Comparison of ENCODE assay signal across 8 cellular contexts in genomic region chr3:32467333-32468070, GRCh38. TPM values are rescaled to one million over a fixed set of nuclear protein-coding genes. Genes with fewer than 3 reads are reported as not detected.
DNase-seq lines count a peak whose midpoint lies in the region; ATAC-seq and TF ChIP-seq lines count a peak whose summit lies in the region.

No MANE protein-coding gene starts in this region.

- DNase-seq in Calu3: peak; percentile 83
- DNase-seq in HuH-7.5 (ENCODE audit: low spot score): peak; percentile 77
- DNase-seq in SHP77 treated with DMSO at 0.1 percent for 48 hours (lab: John Stamatoyannopoulos, UW): peak; percentile 61
- peak; percentile 73 for DNase-seq in activated naive CD4-positive, alpha-beta T cell treated with anti-CD3 and anti-CD28 coated beads, Interleukin-2, amount 10 ng/mL, durations not matched to agents 7 days and 5 days
- DNase-seq in head of caudate nucleus: peak; percentile 30 to 89 (median 74)
- DNase-seq in trophoblast cell: peak; percentile 61 to 91
- peak; percentile 63 to 78 for DNase-seq in tibial nerve (ENCODE audit: low spot score in 2 of 2)

- TF ChIP-seq EP300 in tibial nerve (IDR thresholded peaks at IDR 0.05): peak in 1 of 2 donors; percentile 30

- H3K27ac Mint-ChIP-seq in Calu3 (ENCODE audit: unreplicated experiment): no peak overlapping the region
- no peak overlapping the region for H3K27ac Mint-ChIP-seq in activated naive CD4-positive, alpha-beta T cell treated with anti-CD3 and anti-CD28 coated beads, Interleukin-2, amount 10 ng/mL, durations not matched to agents 7 days and 5 days

- H2AFZ ChIP-seq in trophoblast cell (ENCODE audit: insufficient read depth, low read length, poor library complexity): no peak overlapping the region

- no CpG with 5 or more reads among the region's 41 CpGs for WGBS in trophoblast cell (ENCODE audit: extremely low coverage, insufficient coverage, insufficient read length)
- WGBS in tibial nerve, 2 donors: 29% methylated on average over 36 to 41 of the region's 41 CpGs

- peaks cover 33% of the 10 kb centered on the region for H3K4me1 Mint-ChIP-seq in Calu3 (ENCODE audit: low read depth, unreplicated experiment)
- peaks cover 59% of the 10 kb centered on the region for H3K4me1 Mint-ChIP-seq in activated naive CD4-positive, alpha-beta T cell treated with anti-CD3 and anti-CD28 coated beads, Interleukin-2, amount 10 ng/mL, durations not matched to agents 7 days and 5 days

- H2BK12ac ChIP-seq in trophoblast cell (ENCODE audit: low read length): peak overlapping the region; percentile 34

- H3K36me3 Mint-ChIP-seq in Calu3 (ENCODE audit: insufficient read depth, unreplicated experiment): peaks cover 61% of the 10 kb centered on the region
- peaks cover 31% of the 10 kb centered on the region for H3K36me3 Mint-ChIP-seq in activated naive CD4-positive, alpha-beta T cell treated with anti-CD3 and anti-CD28 coated beads, Interleukin-2, amount 10 ng/mL, durations not matched to agents 7 days and 5 days

- no peak overlapping the region for H4K12ac ChIP-seq in trophoblast cell (ENCODE audit: low read depth, low read length)

- no peak overlapping the region for H4K91ac ChIP-seq in trophoblast cell (ENCODE audit: low read depth, low read length)

- peaks cover 0 to 4% of the 10 kb centered on the region in 2 experiments for H3K36me3 ChIP-seq in trophoblast cell (ENCODE audit: control insufficient read depth in 1 of 2, insufficient read depth in 2 of 2, low read length in 2 of 2)
- H3K36me3 ChIP-seq in tibial nerve: peaks cover 0 to 5% (median 0%) of the 10 kb centered on the region in 3 donors

- peak; percentile 75 for ATAC-seq in GM21381 (IDR thresholded peaks at IDR 0.05; ENCODE audit: unreplicated experiment)

- H3K18ac ChIP-seq in trophoblast cell (ENCODE audit: low read length): no peak overlapping the region

- no peak overlapping the region for H2BK5ac ChIP-seq in trophoblast cell (ENCODE audit: low read depth, low read length, poor library complexity)

- no peak overlapping the region for H3K14ac ChIP-seq in trophoblast cell (ENCODE audit: low read length)

- H3K4me3 ChIP-seq in trophoblast cell (ENCODE audit: low read depth, low read length) (no peak overlapping the region), tibial nerve (peak overlapping the region in 3 of 4 donors; percentile 26 to 47 (median 34))

- TF ChIP-seq POLR2A in tibial nerve (IDR thresholded peaks at IDR 0.05): peak in 1 of 2 donors; percentile 3

- BruUV-seq in Calu3 (replicated peaks; lab: Mats Ljungman, UMichigan): no TSS peak

- intact Hi-C loops in Calu3 (cut with micrococcal nuclease; ENCODE audit: unreplicated experiment): loop anchor here (1.0 to 10.0 kb wide), 5 partner anchors 45 to 290 kb away; no protein-coding TSS in a partner anchor
- intact Hi-C loops in head of caudate nucleus (cut with DNase I): loop anchor here (10.0 kb wide), 1 partner anchor 93 kb away; no protein-coding TSS in a partner anchor

- H3K79me2 ChIP-seq in trophoblast cell (ENCODE audit: control insufficient read depth, insufficient read depth, low read length, poor library complexity): no peaks in the 10 kb centered on the region

- peaks cover 10 to 18% of the 10 kb centered on the region in 2 experiments for H3K4me1 ChIP-seq in trophoblast cell (ENCODE audit: control insufficient read depth in 1 of 2, insufficient read depth in 2 of 2, low read length in 2 of 2)
- H3K4me1 ChIP-seq in tibial nerve: peaks cover 0 to 46% (median 16%) of the 10 kb centered on the region in 4 donors

- no peaks in the 10 kb centered on the region for H3K27me3 Mint-ChIP-seq in Calu3 (ENCODE audit: unreplicated experiment)
- H3K27me3 Mint-ChIP-seq in activated naive CD4-positive, alpha-beta T cell treated with anti-CD3 and anti-CD28 coated beads, Interleukin-2, amount 10 ng/mL, durations not matched to agents 7 days and 5 days: no peaks in the 10 kb centered on the region

- no peak overlapping the region for H3K9ac ChIP-seq in trophoblast cell (ENCODE audit: low read length)

- H2AK5ac ChIP-seq in trophoblast cell (ENCODE audit: low read length): no peak overlapping the region

- H3K9me3 Mint-ChIP-seq in Calu3 (ENCODE audit: low read depth, unreplicated experiment): peaks cover 3% of the 10 kb centered on the region
- H3K9me3 Mint-ChIP-seq in activated naive CD4-positive, alpha-beta T cell treated with anti-CD3 and anti-CD28 coated beads, Interleukin-2, amount 10 ng/mL, durations not matched to agents 7 days and 5 days: no peaks in the 10 kb centered on the region

- no peak overlapping the region for H3K4me3 Mint-ChIP-seq in Calu3 (ENCODE audit: low read depth, unreplicated experiment)
- peak overlapping the region; percentile 27 for H3K4me3 Mint-ChIP-seq in activated naive CD4-positive, alpha-beta T cell treated with anti-CD3 and anti-CD28 coated beads, Interleukin-2, amount 10 ng/mL, durations not matched to agents 7 days and 5 days

- H4K8ac ChIP-seq in trophoblast cell (ENCODE audit: low read depth, low read length): no peak overlapping the region

- TF ChIP-seq CTCF in Calu3 (IDR thresholded peaks at IDR 0.05; ENCODE audit: unreplicated experiment) (peak; percentile 97), tibial nerve (IDR thresholded peaks at IDR 0.05) (peak; percentile 95 to 98 (median 97))

- no peak overlapping the region for H3K4ac ChIP-seq in trophoblast cell (ENCODE audit: low read depth, low read length)

- no peak overlapping the region for H3K23ac ChIP-seq in trophoblast cell (ENCODE audit: low read length)

- H2BK120ac ChIP-seq in trophoblast cell (ENCODE audit: insufficient read depth, low read length, poor library complexity): no peak overlapping the region

- H3K9me3 ChIP-seq in trophoblast cell (ENCODE audit: insufficient read depth, low read depth, low read length) (peaks cover 2% of the 10 kb centered on the region), tibial nerve (no peaks in the 10 kb centered on the region)

- CTCF ChIA-PET in Calu3 (lab: Charles Lee): interaction anchor here (0.8 to 1.3 kb wide), 7 partner anchors 45 to 93 kb away, joined by 3 to 7 read pairs (median 4); partner anchors contain the start of gene CMTM7
- CTCF ChIA-PET in activated naive CD4-positive, alpha-beta T cell treated with anti-CD3 and anti-CD28 coated beads, Interleukin-2, amount 10 ng/mL, durations not matched to agents 7 days and 5 days (lab: Charles Lee): interaction anchor here (0.8 to 5.5 kb wide), 33 partner anchors 10 to 291 kb away, joined by 3 to 123 read pairs (median 6); partner anchors contain the start of gene CMTM7

- H3K27me3 ChIP-seq in trophoblast cell (ENCODE audit: insufficient read depth, low read length) (no peaks in the 10 kb centered on the region), tibial nerve (no peaks in the 10 kb centered on the region)

- H3K27ac ChIP-seq in trophoblast cell (ENCODE audit: low read depth, low read length) (no peak overlapping the region), tibial nerve (peak overlapping the region in 2 of 4 donors; percentile 51 to 61)

- H3K4me2 ChIP-seq in trophoblast cell (ENCODE audit: low read length): peak overlapping the region; percentile 54

- no peaks in the 10 kb centered on the region for H3K79me1 ChIP-seq in trophoblast cell (ENCODE audit: low read length)

RNA-seq across cellular contexts. Expression of gene CMTM6, which starts 35.1 kb away (rescaled TPM):
- 89.8 and 107 TPM in 2 replicates for total RNA-seq in Calu3 (2022)
- polyA plus RNA-seq in trophoblast cell (2013): 43.3 and 44.3 TPM in 2 replicates
- 10 to 100 TPM; 67.8 to 73.3 (median 70.6) TPM for total RNA-seq in tibial nerve
